Comparison of ENCODE assay signal across 8 cellular contexts in the genomic region with DNA sequence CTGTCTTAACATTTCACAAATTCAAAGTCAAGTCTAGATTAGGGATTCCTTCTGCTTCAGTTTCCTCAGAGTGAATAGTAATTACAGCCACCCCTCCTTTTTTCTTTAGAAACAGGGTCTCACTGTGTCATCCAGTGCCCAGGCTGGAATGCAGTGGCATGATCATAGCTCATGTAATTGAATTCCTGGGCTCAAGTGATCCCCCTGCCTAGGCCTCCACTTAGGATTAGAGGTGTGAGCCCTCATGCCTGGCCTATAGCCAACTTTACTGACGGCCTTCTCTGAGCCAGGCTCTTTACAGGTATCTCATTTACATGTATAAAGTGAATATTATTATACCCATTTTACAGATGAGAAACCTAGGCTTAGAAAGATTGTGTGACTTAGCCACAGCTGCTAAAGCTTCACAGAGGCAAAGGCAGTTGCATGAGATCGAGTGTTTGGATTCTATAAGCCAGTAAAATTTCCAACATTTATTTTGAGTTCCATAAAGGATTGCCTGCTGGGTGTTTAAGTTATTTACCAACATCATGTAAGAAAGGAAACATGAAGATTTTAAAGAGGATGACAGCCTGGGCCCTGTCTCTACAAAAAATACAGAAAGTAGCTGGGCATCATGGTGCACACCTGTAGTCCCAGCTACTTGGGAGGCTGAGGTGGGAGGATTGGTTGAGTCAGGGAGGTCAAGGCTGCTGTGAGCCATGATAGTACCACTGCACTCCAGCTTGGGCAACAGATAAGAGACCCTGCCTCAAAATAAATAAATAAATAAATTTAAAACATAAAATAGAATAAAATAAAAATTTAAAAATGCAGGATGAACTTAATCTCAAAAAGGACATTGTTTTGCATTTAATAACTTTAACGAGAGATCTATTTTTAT. TPM values are rescaled to one million over a fixed set of nuclear protein-coding genes. Genes with fewer than 3 reads are reported as not detected.
A peak's percentile ranks its signal among the peaks of the same experiment; 100 is the strongest.
DNase-seq lines count a peak whose midpoint lies in the region; ATAC-seq and TF ChIP-seq lines count a peak whose summit lies in the region.

No MANE protein-coding gene starts in this region.

- TF ChIP-seq CTCF in WERI-Rb-1 (IDR thresholded peaks at IDR 0.05; ENCODE audit: low read depth, low read length) (no peak), foreskin keratinocyte (conservative IDR thresholded peaks at IDR 0.05) (no peak)

- peaks cover 9% of the 10 kb centered on the region for H3K36me3 ChIP-seq in WERI-Rb-1

- no peaks in the 10 kb centered on the region for H3K27me3 ChIP-seq in WERI-Rb-1 (ENCODE audit: insufficient read depth, low read depth, severe bottlenecking)
- H3K27me3 ChIP-seq in foreskin keratinocyte = no peaks in the 10 kb centered on the region

- no peak overlapping the region for H3K27ac ChIP-seq in WERI-Rb-1
- H3K27ac ChIP-seq in foreskin keratinocyte = peak overlapping the region; percentile 77
- H3K27ac ChIP-seq in substantia nigra (ENCODE audit: low read depth, low read length, poor library complexity, severe bottlenecking) = peak overlapping the region; percentile 18

- peak overlapping the region; percentile 97 for H3K4me3 ChIP-seq in WERI-Rb-1 (ENCODE audit: low read depth, low read length)

- ATAC-seq in foreskin keratinocyte = no peak

- peak; percentile 47 for DNase-seq in activated CD8-positive, alpha-beta memory T cell treated with anti-CD3 and anti-CD28 coated beads, Interleukin-2, amount 50 U/mL, for 48 hours
- no peak for DNase-seq in activated CD8-positive, alpha-beta memory T cell treated with anti-CD3 and anti-CD28 coated beads, Interleukin-2, amount 50 U/mL, for 4 hours
- no peak for DNase-seq in WERI-Rb-1
- no peak for DNase-seq in foreskin keratinocyte
- no peak for DNase-seq in substantia nigra (lab: John Stamatoyannopoulos, UW)
- DNase-seq in NCI-H524 treated with DMSO at 0.1 percent for 48 hours (lab: John Stamatoyannopoulos, UW) = no peak
- no peak for DNase-seq in NCI-H2196 (lab: John Stamatoyannopoulos, UW; ENCODE audit: unreplicated experiment)
- DNase-seq in cerebellum (ENCODE audit: low spot score) = no peak

- peaks cover 5% of the 10 kb centered on the region for H3K9me3 ChIP-seq in WERI-Rb-1 (ENCODE audit: severe bottlenecking)

- peaks cover 15% of the 10 kb centered on the region for H3K4me1 ChIP-seq in foreskin keratinocyte

RNA-seq across cellular contexts. Expression of gene ENOSF1, which starts 1.8 kb away (rescaled TPM):
- total RNA-seq in foreskin keratinocyte = 21.5 and 28.8 TPM in 2 replicates
- 15.4 and 22.6 TPM in 2 replicates for polyA plus RNA-seq in foreskin keratinocyte
- 17.5 TPM for total RNA-seq in cerebellum

RNA-seq across cellular contexts. Expression of gene TYMS, which starts 53.2 kb away (rescaled TPM):
- 48.0 and 80.2 TPM in 2 replicates for total RNA-seq in foreskin keratinocyte
- polyA plus RNA-seq in foreskin keratinocyte = 75.9 and 127 TPM in 2 replicates
- total RNA-seq in cerebellum = 16.2 TPM
